In genomic region chr13:58025821-58026220, GRCh38 we compare ENCODE assay signal across 21 cellular contexts.
"Had no signal": no experiment of that assay in that cellular context is flagged by ENCODE, and none has a peak within 500 bp of the region (broad histone marks: within the 10 kb centered on the region; RNA-seq: fewer than 3 reads in every experiment).

No MANE protein-coding gene starts in this region.

- H3K36me3 ChIP-seq: esophagus muscularis mucosa, gastrocnemius medialis, heart right ventricle, ovary, suprapubic skin, thyroid gland, upper lobe of left lung, vagina had no signal

- H3K4me1 ChIP-seq: esophagus muscularis mucosa, gastrocnemius medialis, heart right ventricle, suprapubic skin, thyroid gland, upper lobe of left lung, vagina had no signal

- H3K27me3 ChIP-seq: esophagus muscularis mucosa, gastrocnemius medialis, heart right ventricle, ovary, suprapubic skin, thyroid gland, upper lobe of left lung, vagina had no signal

- H3K9me3 ChIP-seq: esophagus muscularis mucosa, gastrocnemius medialis, heart right ventricle, ovary, thyroid gland, upper lobe of left lung, vagina had no signal

- DNase-seq: effector memory CD8-positive, alpha-beta T cell; gastrocnemius medialis; heart right ventricle; hypothalamus; immature natural killer cell; kidney; left colon; natural killer cell; ovary; right cardiac atrium; stimulated activated CD4-positive, alpha-beta T cell treated with anti-CD3 and anti-CD28 coated beads, Interleukin-4, amount 100 ng/mL, for 1 hour; stimulated activated CD8-positive, alpha-beta memory T cell treated with anti-CD3 and anti-CD28 coated beads, Interleukin-4, amount 100 ng/mL, for 48 hours; stimulated activated naive CD8-positive, alpha-beta T cell treated with anti-CD3 and anti-CD28 coated beads, Interleukin-15, Interleukin-2, amounts not matched to agents 100 U/mL and 50 U/mL, for 24 hours; thyroid gland; upper lobe of left lung had no signal

- ATAC-seq: effector memory CD8-positive, alpha-beta T cell; gastrocnemius medialis; heart right ventricle; left colon; natural killer cell; right cardiac atrium; stimulated activated effector memory CD8-positive, alpha-beta T cell treated with anti-CD3 and anti-CD28 coated beads, Interleukin-12 subunit alpha, Interleukin-12 subunit beta, amount 100 ng/mL, for 72 hours; stimulated activated naive CD8-positive, alpha-beta T cell treated with anti-CD3 and anti-CD28 coated beads, Interleukin-15, Interleukin-2, amounts not matched to agents 100 U/mL and 50 U/mL, for 24 hours had no signal

- H3K4me2 ChIP-seq: smooth muscle cell had no signal

- H3K27ac ChIP-seq: epithelial cell of prostate, esophagus muscularis mucosa, gastrocnemius medialis, heart right ventricle, ovary, suprapubic skin, thyroid gland, upper lobe of left lung, vagina had no signal

- H3K4me3 ChIP-seq: esophagus muscularis mucosa, gastrocnemius medialis, heart right ventricle, ovary, smooth muscle cell, suprapubic skin, thyroid gland, upper lobe of left lung, vagina had no signal
